8 cellular contexts compared by ENCODE assay signal in genomic region chr20:44780226-44780625, GRCh38. TPM values are rescaled to one million over a fixed set of nuclear protein-coding genes. Genes with fewer than 3 reads are reported as not detected.
DNase-seq lines count a peak whose midpoint lies in the region; ATAC-seq and FAIRE-seq lines count a peak whose summit lies in the region.

No MANE protein-coding gene starts in this region.

- POLR2A ChIA-PET in naive thymus-derived CD4-positive, alpha-beta T cell (lab: Charles Lee), result no interaction called here

- CTCF ChIA-PET in naive thymus-derived CD4-positive, alpha-beta T cell (lab: Charles Lee), result no interaction called here

- H3K27me3 Mint-ChIP-seq in naive thymus-derived CD4-positive, alpha-beta T cell, result peaks cover 3 to 27% (median 26%) of the 10 kb centered on the region in 5 donors
- H3K27me3 Mint-ChIP-seq in stimulated activated memory B cell treated with anti-CD40 and anti-IgM and Interleukin-4, amounts not matched to agents 10 μg/mL and 1 μg/mL and 100 μg/mL, for 72 hours, result peaks cover 9% of the 10 kb centered on the region

- H3K27ac ChIP-seq in naive thymus-derived CD4-positive, alpha-beta T cell (ENCODE audit: low read depth, low read length), result no peak overlapping the region

- H3K27ac Mint-ChIP-seq in naive thymus-derived CD4-positive, alpha-beta T cell, result no peak overlapping the region
- no peak overlapping the region for H3K27ac Mint-ChIP-seq in stimulated activated memory B cell treated with anti-CD40 and anti-IgM and Interleukin-4, amounts not matched to agents 10 μg/mL and 1 μg/mL and 100 μg/mL, for 72 hours

- no peak overlapping the region for H3K4me3 Mint-ChIP-seq in naive thymus-derived CD4-positive, alpha-beta T cell
- no peak overlapping the region for H3K4me3 Mint-ChIP-seq in stimulated activated memory B cell treated with anti-CD40 and anti-IgM and Interleukin-4, amounts not matched to agents 10 μg/mL and 1 μg/mL and 100 μg/mL, for 72 hours

- H3K27me3 ChIP-seq in naive thymus-derived CD4-positive, alpha-beta T cell (ENCODE audit: control insufficient read depth in 2 of 2, insufficient read depth in 2 of 2, low read length in 2 of 2), result peaks cover 0 to 3% of the 10 kb centered on the region in 2 donors

- H3K4me3 ChIP-seq in naive thymus-derived CD4-positive, alpha-beta T cell (ENCODE audit: low read length), result no peak overlapping the region

- intact Hi-C loops in naive thymus-derived CD4-positive, alpha-beta T cell (cut with micrococcal nuclease), result no loop called here

- no peaks in the 10 kb centered on the region for H3K9me3 ChIP-seq in naive thymus-derived CD4-positive, alpha-beta T cell (ENCODE audit: control insufficient read depth in 2 of 3, low read length in 3 of 3)

- DNase-seq in GM19239 (ENCODE audit: insufficient read length, low spot score), result peak; percentile 26
- peak; percentile 69 for DNase-seq in OCI-M1 (lab: John Stamatoyannopoulos, UW)
- DNase-seq in T47D (ENCODE audit: low read depth in 1 of 2, low spot score in 1 of 2), result peak; percentile 67 to 84
- DNase-seq in naive thymus-derived CD4-positive, alpha-beta T cell, result peak in 5 of 9 donors; percentile 15 to 44 (median 32)
- DNase-seq in NCI-H510A (lab: John Stamatoyannopoulos, UW), result no peak

- H3K4me1 ChIP-seq in naive thymus-derived CD4-positive, alpha-beta T cell (ENCODE audit: control insufficient read depth in 2 of 2, insufficient read depth in 2 of 2, low read length in 2 of 2), result no peaks in the 10 kb centered on the region

- no peaks in the 10 kb centered on the region for H3K36me3 ChIP-seq in naive thymus-derived CD4-positive, alpha-beta T cell (ENCODE audit: control insufficient read depth in 2 of 3, insufficient read depth in 3 of 3, low read length in 3 of 3)

- in situ Hi-C loops in T47D (cut with HindIII; ENCODE audit: low pct_unique_long_range_greater_than_20kb, low sequenced_read_pairs), result no loop called here

- H3K9me3 Mint-ChIP-seq in naive thymus-derived CD4-positive, alpha-beta T cell, result peaks cover 0 to 11% (median 4%) of the 10 kb centered on the region in 11 donors
- H3K9me3 Mint-ChIP-seq in stimulated activated memory B cell treated with anti-CD40 and anti-IgM and Interleukin-4, amounts not matched to agents 10 μg/mL and 1 μg/mL and 100 μg/mL, for 72 hours, result no peaks in the 10 kb centered on the region

- H3K4me1 Mint-ChIP-seq in naive thymus-derived CD4-positive, alpha-beta T cell, result no peaks in the 10 kb centered on the region
- H3K4me1 Mint-ChIP-seq in stimulated activated memory B cell treated with anti-CD40 and anti-IgM and Interleukin-4, amounts not matched to agents 10 μg/mL and 1 μg/mL and 100 μg/mL, for 72 hours, result no peaks in the 10 kb centered on the region

- peaks cover 0 to 9% (median 0%) of the 10 kb centered on the region in 5 donors for H3K36me3 Mint-ChIP-seq in naive thymus-derived CD4-positive, alpha-beta T cell
- H3K36me3 Mint-ChIP-seq in stimulated activated memory B cell treated with anti-CD40 and anti-IgM and Interleukin-4, amounts not matched to agents 10 μg/mL and 1 μg/mL and 100 μg/mL, for 72 hours, result no peaks in the 10 kb centered on the region

- no peak for FAIRE-seq in GM19239 (lab: Jason Lieb, UNC)

- no peak for ATAC-seq in naive thymus-derived CD4-positive, alpha-beta T cell
- ATAC-seq in HG02571 (IDR thresholded peaks at IDR 0.05; ENCODE audit: unreplicated experiment) (no peak), GM21576 (IDR thresholded peaks at IDR 0.05; ENCODE audit: unreplicated experiment) (no peak)
- no peak for ATAC-seq in stimulated activated memory B cell treated with anti-CD40 and anti-IgM and Interleukin-4, amounts not matched to agents 10 μg/mL and 1 μg/mL and 100 μg/mL, for 72 hours

RNA-seq across cellular contexts. Expression of gene RIMS4, which starts 30.1 kb away (rescaled TPM):
- total RNA-seq in naive thymus-derived CD4-positive, alpha-beta T cell, result not detected
- not detected for polyA plus RNA-seq in naive thymus-derived CD4-positive, alpha-beta T cell

RNA-seq across cellular contexts. Expression of gene KCNK15, which starts 34.6 kb away (rescaled TPM):
- total RNA-seq in naive thymus-derived CD4-positive, alpha-beta T cell, result under 1 TPM in 1 of 5 experiments, not detected in 4; 0.19 TPM
- not detected for polyA plus RNA-seq in naive thymus-derived CD4-positive, alpha-beta T cell
